Comparison of ENCODE assay signal across 1 cellular context in the genomic region with DNA sequence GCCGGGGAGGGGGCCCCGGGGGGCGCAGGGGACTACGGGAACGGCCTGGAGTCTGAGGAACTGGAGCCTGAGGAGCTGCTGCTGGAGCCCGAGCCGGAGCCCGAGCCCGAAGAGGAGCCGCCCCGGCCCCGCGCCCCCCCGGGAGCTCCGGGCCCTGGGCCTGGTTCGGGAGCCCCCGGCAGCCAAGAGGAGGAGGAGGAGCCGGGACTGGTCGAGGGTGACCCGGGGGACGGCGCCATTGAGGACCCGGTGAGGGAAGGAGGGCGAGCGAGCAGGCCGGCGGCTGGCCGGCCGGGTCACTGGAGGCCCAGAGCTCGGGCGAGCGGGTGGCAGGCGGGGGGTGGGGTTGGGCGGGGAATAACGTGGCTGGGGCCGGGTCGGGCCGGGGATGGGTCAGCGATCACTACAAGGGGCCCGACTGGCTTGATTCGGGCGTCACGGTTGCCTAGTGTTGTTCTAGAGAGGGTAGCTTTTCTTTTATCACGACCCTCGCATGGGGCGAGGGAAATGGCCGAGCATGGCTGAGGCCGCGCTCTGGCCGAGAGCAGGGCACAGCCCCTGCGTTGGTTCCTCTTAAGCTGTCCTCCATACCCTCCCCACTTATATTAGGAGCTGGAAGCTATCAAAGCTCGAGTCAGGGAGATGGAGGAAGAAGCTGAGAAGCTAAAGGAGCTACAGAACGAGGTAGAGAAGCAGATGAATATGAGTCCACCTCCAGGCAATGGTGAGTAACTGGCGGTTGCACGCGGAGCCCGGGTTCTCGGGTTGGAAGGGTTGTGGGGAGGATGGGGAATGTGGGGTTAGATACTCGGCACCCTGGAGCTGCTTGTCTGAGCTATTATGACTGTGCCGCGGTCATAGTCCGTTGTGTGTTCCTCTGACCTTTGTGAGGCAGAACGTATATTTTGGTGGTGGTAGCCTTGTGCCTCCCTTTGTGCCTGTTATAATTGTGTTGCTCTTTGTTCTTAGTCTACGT.
TF ChIP-seq lines count a peak whose summit lies in the region.

No MANE protein-coding gene starts in this region.

TF ChIP-seq in HepG2, 621 proteins besides CTCF, POLR2A, EP300 and RAD21 (continued from another document and continues in another):
- TF ChIP-seq ZNF609 (CRISPR knock-in tag; IDR thresholded peaks at IDR 0.05; ENCODE audit: borderline replicate concordance) (peak; percentile 2), NFIC (IDR thresholded peaks at IDR 0.05; ENCODE audit: low read length) (no peak), ZNF740 (CRISPR knock-in tag; IDR thresholded peaks at IDR 0.05) (peak; percentile 66; the same call in 1 of the 2 replicates), ZEB1 (IDR thresholded peaks at IDR 0.05; ENCODE audit: insufficient replicate concordance, low read depth) (no peak), ZFP1 (CRISPR knock-in tag; IDR thresholded peaks at IDR 0.05) (no peak), ZNF770 (CRISPR knock-in tag; IDR thresholded peaks at IDR 0.05) (peak; percentile 27; the same call in 1 of the 2 replicates), AKAP8 (CRISPR knock-in tag; IDR thresholded peaks at IDR 0.05) (no peak; the same call in 1 of the 2 replicates), ZNF446 (CRISPR knock-in tag; IDR thresholded peaks at IDR 0.05) (peak; percentile 93), POLR2G (IDR thresholded peaks at IDR 0.05; ENCODE audit: low read depth, low read length) (peak; percentile 85), GATAD2A (CRISPR knock-in tag; IDR thresholded peaks at IDR 0.05) (peak; percentile 40), MIER2 (CRISPR knock-in tag; IDR thresholded peaks at IDR 0.05) (0 out of 2 replicates have a peak, but pooled peaks have one; percentile 49), ZNF580 (CRISPR knock-in tag; IDR thresholded peaks at IDR 0.05; ENCODE audit: borderline replicate concordance, low read depth) (no peak; the same call in none of the 2 replicates), ZNF652 (CRISPR knock-in tag; IDR thresholded peaks at IDR 0.05; ENCODE audit: borderline replicate concordance, low read depth) (no peak; the same call in 1 of the 2 replicates), HOXA9 (CRISPR knock-in tag; IDR thresholded peaks at IDR 0.05; ENCODE audit: borderline replicate concordance) (no peak; the same call in 1 of the 2 replicates), CAMTA2 (CRISPR knock-in tag; IDR thresholded peaks at IDR 0.05; ENCODE audit: borderline replicate concordance) (peak; percentile 27; the same call in 1 of the 2 replicates), ZNF3 (CRISPR knock-in tag; IDR thresholded peaks at IDR 0.05) (no peak), ZNF703 (CRISPR knock-in tag; IDR thresholded peaks at IDR 0.05; ENCODE audit: borderline replicate concordance) (no peak), TOE1 (CRISPR knock-in tag; IDR thresholded peaks at IDR 0.05) (no peak), ESRRA (CRISPR knock-in tag; IDR thresholded peaks at IDR 0.05; ENCODE audit: low read depth) (peak; percentile 11), FOXK1 (CRISPR knock-in tag; IDR thresholded peaks at IDR 0.05; ENCODE audit: borderline replicate concordance, low read depth) (no peak), ZNF235 (CRISPR knock-in tag; IDR thresholded peaks at IDR 0.05; ENCODE audit: borderline replicate concordance) (no peak; the same call in 1 of the 2 replicates), RAD51 (IDR thresholded peaks at IDR 0.05; ENCODE audit: borderline replicate concordance) (no peak), DNMT1 (CRISPR knock-in tag; IDR thresholded peaks at IDR 0.05) (peak; percentile 76; the same call in 1 of the 2 replicates), ZFAT (CRISPR knock-in tag; conservative IDR thresholded peaks at IDR 0.05) (no peak; the same call in 1 of the 2 replicates), ZNF850 (CRISPR knock-in tag; conservative IDR thresholded peaks at IDR 0.05) (no peak), ZNF225 (CRISPR knock-in tag; IDR thresholded peaks at IDR 0.05) (peak; percentile 59; the same call in 1 of the 2 replicates), PHF8 (CRISPR knock-in tag; IDR thresholded peaks at IDR 0.05) (peak; percentile 84), KAT8 (CRISPR knock-in tag; IDR thresholded peaks at IDR 0.05) (no peak; the same call in 1 of the 2 replicates), SETDB1 (CRISPR knock-in tag; IDR thresholded peaks at IDR 0.05; ENCODE audit: borderline replicate concordance) (no peak), RFXAP (CRISPR knock-in tag; IDR thresholded peaks at IDR 0.05; ENCODE audit: borderline replicate concordance) (peak; percentile 64; the same call in 1 of the 2 replicates), ZBTB26 (CRISPR knock-in tag; IDR thresholded peaks at IDR 0.05; ENCODE audit: borderline replicate concordance) (no peak; the same call in none of the 2 replicates), ZNF263 (CRISPR knock-in tag; IDR thresholded peaks at IDR 0.05) (peak; percentile 90), ZNF431 (CRISPR knock-in tag; IDR thresholded peaks at IDR 0.05; ENCODE audit: borderline replicate concordance, low read depth) (no peak), MATR3 (CRISPR knock-in tag; IDR thresholded peaks at IDR 0.05) (no peak), NCOA5 (CRISPR knock-in tag; IDR thresholded peaks at IDR 0.05) (no peak), MTF1 (CRISPR knock-in tag; IDR thresholded peaks at IDR 0.05) (0 out of 2 replicates have a peak, but pooled peaks have one; percentile 58), CC2D1A (CRISPR knock-in tag; IDR thresholded peaks at IDR 0.05) (no peak), ZNF878 (CRISPR knock-in tag; IDR thresholded peaks at IDR 0.05) (no peak), ZNF367 (CRISPR knock-in tag; IDR thresholded peaks at IDR 0.05; ENCODE audit: borderline replicate concordance) (0 out of 2 replicates have a peak, but pooled peaks have one; percentile 28), JARID2 (CRISPR knock-in tag; IDR thresholded peaks at IDR 0.05; ENCODE audit: insufficient replicate concordance) (no peak), ETV6 (CRISPR knock-in tag; conservative IDR thresholded peaks at IDR 0.05) (no peak; the same call in 1 of the 2 replicates), ZNF639 (CRISPR knock-in tag; conservative IDR thresholded peaks at IDR 0.05) (no peak), MAFG (CRISPR knock-in tag; IDR thresholded peaks at IDR 0.05) (no peak), PITX1 (CRISPR knock-in tag; IDR thresholded peaks at IDR 0.05) (peak; percentile 40), CBFB (CRISPR knock-in tag; IDR thresholded peaks at IDR 0.05) (0 out of 2 replicates have a peak, but pooled peaks have one; percentile 9)
- TF ChIP-seq, protein P1, sequence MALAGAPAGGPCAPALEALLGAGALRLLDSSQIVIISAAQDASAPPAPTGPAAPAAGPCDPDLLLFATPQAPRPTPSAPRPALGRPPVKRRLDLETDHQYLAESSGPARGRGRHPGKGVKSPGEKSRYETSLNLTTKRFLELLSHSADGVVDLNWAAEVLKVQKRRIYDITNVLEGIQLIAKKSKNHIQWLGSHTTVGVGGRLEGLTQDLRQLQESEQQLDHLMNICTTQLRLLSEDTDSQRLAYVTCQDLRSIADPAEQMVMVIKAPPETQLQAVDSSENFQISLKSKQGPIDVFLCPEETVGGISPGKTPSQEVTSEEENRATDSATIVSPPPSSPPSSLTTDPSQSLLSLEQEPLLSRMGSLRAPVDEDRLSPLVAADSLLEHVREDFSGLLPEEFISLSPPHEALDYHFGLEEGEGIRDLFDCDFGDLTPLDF (CRISPR knock-in tag; IDR thresholded peaks at IDR 0.05): peak; percentile 16
- TF ChIP-seq, protein P2, sequence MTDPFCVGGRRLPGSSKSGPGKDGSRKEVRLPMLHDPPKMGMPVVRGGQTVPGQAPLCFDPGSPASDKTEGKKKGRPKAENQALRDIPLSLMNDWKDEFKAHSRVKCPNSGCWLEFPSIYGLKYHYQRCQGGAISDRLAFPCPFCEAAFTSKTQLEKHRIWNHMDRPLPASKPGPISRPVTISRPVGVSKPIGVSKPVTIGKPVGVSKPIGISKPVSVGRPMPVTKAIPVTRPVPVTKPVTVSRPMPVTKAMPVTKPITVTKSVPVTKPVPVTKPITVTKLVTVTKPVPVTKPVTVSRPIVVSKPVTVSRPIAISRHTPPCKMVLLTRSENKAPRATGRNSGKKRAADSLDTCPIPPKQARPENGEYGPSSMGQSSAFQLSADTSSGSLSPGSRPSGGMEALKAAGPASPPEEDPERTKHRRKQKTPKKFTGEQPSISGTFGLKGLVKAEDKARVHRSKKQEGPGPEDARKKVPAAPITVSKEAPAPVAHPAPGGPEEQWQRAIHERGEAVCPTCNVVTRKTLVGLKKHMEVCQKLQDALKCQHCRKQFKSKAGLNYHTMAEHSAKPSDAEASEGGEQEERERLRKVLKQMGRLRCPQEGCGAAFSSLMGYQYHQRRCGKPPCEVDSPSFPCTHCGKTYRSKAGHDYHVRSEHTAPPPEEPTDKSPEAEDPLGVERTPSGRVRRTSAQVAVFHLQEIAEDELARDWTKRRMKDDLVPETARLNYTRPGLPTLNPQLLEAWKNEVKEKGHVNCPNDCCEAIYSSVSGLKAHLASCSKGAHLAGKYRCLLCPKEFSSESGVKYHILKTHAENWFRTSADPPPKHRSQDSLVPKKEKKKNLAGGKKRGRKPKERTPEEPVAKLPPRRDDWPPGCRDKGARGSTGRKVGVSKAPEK (CRISPR knock-in tag; IDR thresholded peaks at IDR 0.05; ENCODE audit: borderline replicate concordance): peak; percentile 90; the same call in 1 of the 2 replicates
